22 cellular contexts compared by ENCODE assay signal in genomic region chr10:60350400-60350799, GRCh38. TPM values are rescaled to one million over a fixed set of nuclear protein-coding genes. Genes with fewer than 3 reads are reported as not detected.
DNase-seq lines count a peak whose midpoint lies in the region; ATAC-seq, FAIRE-seq and TF ChIP-seq lines count a peak whose summit lies in the region.
"Had no signal": no experiment of that assay in that cellular context is flagged by ENCODE, and none has a peak within 500 bp of the region (broad histone marks: within the 10 kb centered on the region; RNA-seq: fewer than 3 reads in every experiment).

No MANE protein-coding gene starts in this region.

- TF ChIP-seq CTCF in activated B cell treated with CpG ODN at 0.5 μM for 24 hours (IDR thresholded peaks at IDR 0.05): no peak
- TF ChIP-seq CTCF in fibroblast of villous mesenchyme (IDR thresholded peaks at IDR 0.05; ENCODE audit: insufficient read depth, low read depth, low read length): no peak
- no peak for TF ChIP-seq CTCF in spleen (IDR thresholded peaks at IDR 0.05 in 8 of 11, conservative IDR thresholded peaks at IDR 0.05 in 3 of 11)

- DNase-seq in NAMALWA (ENCODE audit: low spot score): peak; percentile 5
- DNase-seq in activated B cell treated with CpG ODN at 0.5 μM for 24 hours: no peak
- peak; percentile 68 for DNase-seq in fibroblast of villous mesenchyme (ENCODE audit: low read depth)
- DNase-seq in spleen: no peak
- DNase-seq in frontal cortex (ENCODE audit: low spot score in 2 of 2): no peak
- DNase-seq in HuH-7.5 (ENCODE audit: low spot score): no peak
- DNase-seq: activated CD4-positive, alpha-beta T cell treated with anti-CD3 and anti-CD28 coated beads for 36 hours; activated naive CD4-positive, alpha-beta T cell treated with anti-CD3 and anti-CD28 coated beads for 36 hours; effector memory CD8-positive, alpha-beta T cell; EL; foreskin fibroblast; GOT3; natural killer cell; NK-92 treated with Interleukin-12 subunit alpha and Interleukin-12 subunit beta, amount 100 ng/mL, for 24 hours; retina; SIG-M5; stimulated activated CD4-positive, alpha-beta T cell treated with anti-CD3 and anti-CD28 coated beads, Interleukin-2, amount 100 ng/mL, for 24 hours; T1000; thyroid gland had no signal

- no peak for FAIRE-seq in frontal cortex (lab: Jason Lieb, UNC)
- FAIRE-seq: bronchial epithelial cell had no signal

- H3K27me3 ChIP-seq in spleen (replicated peaks in 1 of 7): no peaks in the 10 kb centered on the region
- H3K27me3 ChIP-seq: thyroid gland had no signal

- 67 to 79% (median 74%) methylated on average over 2 of the region's 2 CpGs for WGBS in spleen, 5 donors

- POLR2A ChIA-PET in activated B cell treated with CpG ODN at 0.5 μM for 24 hours (lab: Charles Lee): interaction anchor here (0.6 to 2.6 kb wide), 2 partner anchors 20 to 113 kb away, joined by 8 to 24 read pairs; no protein-coding TSS in a partner anchor

- no peak overlapping the region for H3K4me3 ChIP-seq in fibroblast of villous mesenchyme (ENCODE audit: low read depth, low read length)
- no peak overlapping the region for H3K4me3 ChIP-seq in spleen
- H3K4me3 ChIP-seq: thyroid gland had no signal

- no peaks in the 10 kb centered on the region for H3K36me3 ChIP-seq in spleen
- H3K36me3 ChIP-seq: thyroid gland had no signal

- CTCF ChIA-PET in activated B cell treated with CpG ODN at 0.5 μM for 24 hours (lab: Charles Lee): interaction anchor here (0.5 to 2.6 kb wide), 5 partner anchors 15 to 301 kb away, joined by 3 to 10 read pairs (median 7); no protein-coding TSS in a partner anchor

- no peaks in the 10 kb centered on the region for H3K36me3 Mint-ChIP-seq in activated B cell treated with CpG ODN at 0.5 μM for 24 hours (ENCODE audit: low read depth)
- H3K36me3 Mint-ChIP-seq: natural killer cell had no signal

- H3K9me3 Mint-ChIP-seq in activated B cell treated with CpG ODN at 0.5 μM for 24 hours: no peaks in the 10 kb centered on the region
- H3K9me3 Mint-ChIP-seq: activated naive CD4-positive, alpha-beta T cell treated with anti-CD3 and anti-CD28 coated beads for 36 hours; effector memory CD8-positive, alpha-beta T cell; natural killer cell had no signal

- intact Hi-C loops in activated B cell treated with CpG ODN at 0.5 μM for 24 hours (cut with micrococcal nuclease) (loop anchor here (10.0 kb wide), 1 partner anchor 446 kb away; the partner anchor contains the start of gene CCDC6), spleen (cut with DNase I; ENCODE audit: low total_unique reads) (no loop called here)

- TF ChIP-seq POLR2A in spleen (IDR thresholded peaks at IDR 0.05): no peak

- H3K9me3 ChIP-seq in spleen: no peaks in the 10 kb centered on the region
- H3K9me3 ChIP-seq: thyroid gland had no signal

- peak overlapping the region in 5 of 8 donors; percentile 24 to 64 (median 61) for H3K27ac ChIP-seq in spleen
- H3K27ac ChIP-seq: C4-2B had no signal

- H3K27ac Mint-ChIP-seq in activated B cell treated with CpG ODN at 0.5 μM for 24 hours: peak overlapping the region; percentile 87
- H3K27ac Mint-ChIP-seq: activated CD4-positive, alpha-beta T cell treated with anti-CD3 and anti-CD28 coated beads for 36 hours; activated naive CD4-positive, alpha-beta T cell treated with anti-CD3 and anti-CD28 coated beads for 36 hours; natural killer cell had no signal

- peaks cover 0 to 30% (median 22%) of the 10 kb centered on the region in 6 donors for H3K4me1 ChIP-seq in spleen

- H3K4me3 Mint-ChIP-seq in activated B cell treated with CpG ODN at 0.5 μM for 24 hours: no peak overlapping the region
- H3K4me3 Mint-ChIP-seq: activated CD4-positive, alpha-beta T cell treated with anti-CD3 and anti-CD28 coated beads for 36 hours; activated naive CD4-positive, alpha-beta T cell treated with anti-CD3 and anti-CD28 coated beads for 36 hours; effector memory CD8-positive, alpha-beta T cell; natural killer cell had no signal

- H3K27me3 Mint-ChIP-seq in activated B cell treated with CpG ODN at 0.5 μM for 24 hours: no peaks in the 10 kb centered on the region
- H3K27me3 Mint-ChIP-seq: activated CD4-positive, alpha-beta T cell treated with anti-CD3 and anti-CD28 coated beads for 36 hours; effector memory CD8-positive, alpha-beta T cell had no signal

- ATAC-seq in activated B cell treated with CpG ODN at 0.5 μM for 24 hours (ENCODE audit: low read depth): no peak
- ATAC-seq in HG03175 (IDR thresholded peaks at IDR 0.05; ENCODE audit: unreplicated experiment): no peak
- ATAC-seq: activated CD4-positive, alpha-beta T cell treated with anti-CD3 and anti-CD28 coated beads for 36 hours; natural killer cell had no signal

- H3K4me1 Mint-ChIP-seq in activated B cell treated with CpG ODN at 0.5 μM for 24 hours: peaks cover 49% of the 10 kb centered on the region
- H3K4me1 Mint-ChIP-seq: natural killer cell had no signal

RNA-seq across cellular contexts. Expression of gene ANK3, which starts 39.3 kb away (rescaled TPM):
- total RNA-seq in activated B cell treated with CpG ODN at 0.5 μM for 24 hours (4.0 and 4.2 TPM in 2 replicates), fibroblast of villous mesenchyme (1.3 and 5.8 TPM in 2 replicates), spleen (100 to 1,000 TPM in 1 of 7 donors, 10 to 100 TPM in 6; 30.6 to 133 (median 75.7) TPM), frontal cortex (205 TPM)
- 1 to 10 TPM; 2.0 to 6.2 (median 4.2) TPM for polyA plus RNA-seq in spleen

Comparison
In these comparisons a context has a peak if more than half of its experiments do, and no peak if none do; other contexts are left out.
1. DNase-seq: peak in NAMALWA (single experiment) and fibroblast of villous mesenchyme (single experiment); none in activated B cell treated with CpG ODN at 0.5 μM for 24 hours (single experiment), spleen (single experiment), frontal cortex (0 of 2) and HuH-7.5 (single experiment).